In genomic region chr9:96418074-96418919, GRCh38 we compare ENCODE assay signal across 8 cellular contexts. TPM values are rescaled to one million over a fixed set of nuclear protein-coding genes. Genes with fewer than 3 reads are reported as not detected.
A peak's percentile ranks its signal among the peaks of the same experiment; 100 is the strongest.
DNase-seq lines count a peak whose midpoint lies in the region; ATAC-seq and TF ChIP-seq lines count a peak whose summit lies in the region.

Gene ZNF367 (minus strand): TSS chr9:96418370. CDS start chr9:96418032, 338 bp downstream.

- no peak for TF ChIP-seq CTCF in CD4-positive, alpha-beta T cell (IDR thresholded peaks at IDR 0.05)
- TF ChIP-seq CTCF in lower leg skin (IDR thresholded peaks at IDR 0.05), result no peak

- no peaks in the 10 kb centered on the region for H3K27me3 ChIP-seq in CD4-positive, alpha-beta T cell (ENCODE audit: control insufficient read depth, insufficient read depth, low read length)

- TF ChIP-seq POLR2A in lower leg skin (IDR thresholded peaks at IDR 0.05), result no peak

- peaks cover 35% of the 10 kb centered on the region for H3K4me1 Mint-ChIP-seq in CD4-positive, alpha-beta T cell (ENCODE audit: low read depth)

- peak within 1 kb of the TSS; percentile 93 for H3K27ac ChIP-seq in CD4-positive, alpha-beta T cell (ENCODE audit: low read depth, low read length)

- H3K36me3 Mint-ChIP-seq in CD4-positive, alpha-beta T cell (ENCODE audit: low read depth), result no peaks in the 10 kb centered on the region

- ATAC-seq in CD4-positive, alpha-beta T cell (ENCODE audit: poor library complexity), result peak; percentile 65
- ATAC-seq in GM19452 (IDR thresholded peaks at IDR 0.05; ENCODE audit: unreplicated experiment), result peak; percentile 65
- peak; percentile 28 for ATAC-seq in HG03575 (IDR thresholded peaks at IDR 0.05; ENCODE audit: extremely low read depth, insufficient number of reproducible peaks, low FRiP score, unreplicated experiment)

- 0 to 2% methylated on average over 56 to 59 of the region's 100 CpGs for WGBS in lower leg skin, 2 donors

- no peaks in the 10 kb centered on the region for H3K9me3 Mint-ChIP-seq in CD4-positive, alpha-beta T cell

- intact Hi-C loops in CD4-positive, alpha-beta T cell (cut with DNase I, micrococcal nuclease), result loop anchor here (2.0 to 10.0 kb wide), 4 partner anchors 33 to 1693 kb away; partner anchors contain the start of genes SLC35D2 (in 2 of the 2), AOPEP (in 1 of the 2) and HABP4 (in 1 of the 2)
- intact Hi-C loops in lower leg skin (cut with DNase I; ENCODE audit: low total_unique reads), result no loop called here

- H3K4me3 ChIP-seq in lower leg skin (ENCODE audit: low read depth, poor library complexity, severe bottlenecking), result peak within 1 kb of the TSS; percentile 63

- no peaks in the 10 kb centered on the region for H3K27me3 Mint-ChIP-seq in CD4-positive, alpha-beta T cell

- peak within 1 kb of the TSS; percentile 93 for H3K4me3 Mint-ChIP-seq in CD4-positive, alpha-beta T cell

- CTCF ChIA-PET in CD4-positive, alpha-beta T cell (lab: Charles Lee), result no interaction called here

- peak within 1 kb of the TSS; percentile 93 for H3K27ac Mint-ChIP-seq in CD4-positive, alpha-beta T cell

- H3K9me3 ChIP-seq in CD4-positive, alpha-beta T cell (ENCODE audit: control insufficient read depth, low read length), result no peaks in the 10 kb centered on the region

- peak; percentile 76 to 91 (median 87) for DNase-seq in CD4-positive, alpha-beta T cell
- peak; percentile 98 for DNase-seq in NCI-H82 (lab: John Stamatoyannopoulos, UW)
- peak; percentile 95 to 96 for DNase-seq in activated CD4-positive, alpha-beta T cell treated with anti-CD3 and anti-CD28 coated beads, Interleukin-2, amount 50 U/mL, for 48 hours
- DNase-seq in dermis blood vessel endothelial cell, result peak; percentile 98
- peak; percentile 96 to 99 for DNase-seq in lower leg skin (ENCODE audit: low spot score in 2 of 2)
- DNase-seq in stimulated activated CD4-positive, alpha-beta T cell treated with anti-CD3 and anti-CD28 coated beads, Interleukin-4, amount 100 ng/mL, for 4 hours, result peak; percentile 84 to 90

- POLR2A ChIA-PET in CD4-positive, alpha-beta T cell (lab: Charles Lee), result interaction anchor here (2.6 to 3.8 kb wide), 3 partner anchors 19 to 36 kb away, joined by 7 to 66 read pairs (median 20); partner anchors contain the start of genes HABP4 and SLC35D2

RNA-seq across cellular contexts. Expression of gene ZNF367, which starts in this region (rescaled TPM):
- 1 to 10 TPM; 6.5 to 6.7 TPM for total RNA-seq in CD4-positive, alpha-beta T cell
- total RNA-seq in dermis blood vessel endothelial cell, result 8.0 and 12.8 TPM in 2 replicates
- total RNA-seq in lower leg skin, result 1 to 10 TPM in 3 of 4 donors, under 1 TPM in 1; 0.93 to 3.0 (median 1.8) TPM

Comparison
In these comparisons a context has a peak if more than half of its experiments do, and no peak if none do; other contexts are left out.
1. Peak in every context shown above with its lines: DNase-seq, ATAC-seq, H3K4me3 ChIP-seq and H3K27ac ChIP-seq.